8 cellular contexts compared by ENCODE assay signal in the genomic region with DNA sequence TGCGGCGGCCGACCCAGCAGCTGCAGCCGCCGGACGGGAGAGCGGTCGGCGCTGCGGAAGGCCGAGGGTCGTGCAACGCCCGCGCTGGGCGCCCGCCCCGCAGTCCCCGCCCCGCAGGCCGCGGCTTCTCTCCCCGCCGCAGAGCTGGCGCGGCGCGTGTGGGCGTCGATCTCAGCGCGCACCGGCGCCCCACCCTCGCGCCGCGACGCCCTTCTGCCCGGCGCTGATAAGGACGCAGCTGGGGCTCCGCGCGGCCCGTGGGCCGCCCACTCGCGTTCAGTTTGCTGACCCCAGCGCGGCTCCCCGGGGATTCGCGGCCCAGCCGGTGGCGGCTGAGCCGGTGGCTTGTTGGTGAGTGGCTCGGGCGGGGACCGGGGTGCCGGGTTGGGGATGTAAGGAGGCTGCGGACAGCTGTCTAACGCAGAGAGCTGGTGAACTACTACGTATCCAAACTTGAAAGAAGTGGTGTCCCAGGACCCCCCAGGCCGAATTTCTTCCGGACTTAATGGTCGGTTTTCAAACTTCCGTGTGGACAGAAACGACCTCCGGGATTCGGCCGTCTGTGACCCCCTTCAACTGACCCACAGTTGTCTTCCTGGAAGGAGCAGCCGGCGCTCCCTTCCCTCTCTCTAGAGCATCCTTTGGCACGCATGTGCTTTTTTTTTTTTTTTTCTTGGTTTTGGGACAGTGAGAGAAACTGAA. TPM values are rescaled to one million over a fixed set of nuclear protein-coding genes. Genes with fewer than 3 reads are reported as not detected.
DNase-seq lines count a peak whose midpoint lies in the region; ATAC-seq, FAIRE-seq and TF ChIP-seq lines count a peak whose summit lies in the region.

No MANE protein-coding gene starts in this region.

- H3K9me3 ChIP-seq in heart right ventricle = no peaks in the 10 kb centered on the region
- no peaks in the 10 kb centered on the region for H3K9me3 ChIP-seq in pancreas

- no peak for TF ChIP-seq CTCF in heart right ventricle (IDR thresholded peaks at IDR 0.05)
- no peak for TF ChIP-seq CTCF in pancreas (IDR thresholded peaks at IDR 0.05)

- no peak for ATAC-seq in stimulated activated naive CD8-positive, alpha-beta T cell treated with anti-CD3 and anti-CD28 coated beads, Interleukin-15, Interleukin-2, amounts not matched to agents 100 U/mL and 50 U/mL, for 24 hours
- peak; percentile 31 to 67 (median 52) for ATAC-seq in heart right ventricle
- ATAC-seq in pancreas = peak; percentile 29 to 61 (median 38)
- ATAC-seq in GM21447 (IDR thresholded peaks at IDR 0.05; ENCODE audit: unreplicated experiment) = no peak

- FAIRE-seq in pancreas (lab: Jason Lieb, UNC) = no peak

- H3K4me3 ChIP-seq in heart right ventricle (peak overlapping the region; percentile 37 to 65 (median 60)), pancreas (peak overlapping the region; percentile 55 to 74 (median 69))

- H3K36me3 ChIP-seq in heart right ventricle (no peaks in the 10 kb centered on the region), pancreas (no peaks in the 10 kb centered on the region)

- H3K27me3 Mint-ChIP-seq in stimulated activated naive CD8-positive, alpha-beta T cell treated with anti-CD3 and anti-CD28 coated beads, Interleukin-15, Interleukin-2, amounts not matched to agents 100 ng/mL and 50 ng/mL, for 24 hours = peaks cover 46% of the 10 kb centered on the region
- H3K27me3 Mint-ChIP-seq in activated naive CD8-positive, alpha-beta T cell = peaks cover 43% of the 10 kb centered on the region

- intact Hi-C loops in heart right ventricle (cut with DNase I) (no loop called here), pancreas (cut with DNase I) (no loop called here)

- no peaks in the 10 kb centered on the region for H3K9me3 Mint-ChIP-seq in stimulated activated naive CD8-positive, alpha-beta T cell treated with anti-CD3 and anti-CD28 coated beads, Interleukin-15, Interleukin-2, amounts not matched to agents 100 ng/mL and 50 ng/mL, for 24 hours
- H3K9me3 Mint-ChIP-seq in activated naive CD8-positive, alpha-beta T cell (ENCODE audit: low read depth) = no peaks in the 10 kb centered on the region

- WGBS in heart right ventricle, 2 donors = 1% methylated on average over 71 to 74 of the region's 75 CpGs
- 1% methylated on average over 50 to 75 of the region's 75 CpGs for WGBS in pancreas, 2 donors

- DNase-seq in stimulated activated naive CD8-positive, alpha-beta T cell treated with anti-CD3 and anti-CD28 coated beads, Interleukin-15, Interleukin-2, amounts not matched to agents 100 U/mL and 50 U/mL, for 24 hours = no peak
- DNase-seq in LHCN-M2 (ENCODE audit: low read depth) (peak; percentile 65), heart right ventricle (peak; percentile 23 to 35), pancreas (peak; percentile 14 to 79 (median 42)), ureter (ENCODE audit: low spot score) (no peak)

- H3K4me3 Mint-ChIP-seq in stimulated activated naive CD8-positive, alpha-beta T cell treated with anti-CD3 and anti-CD28 coated beads, Interleukin-15, Interleukin-2, amounts not matched to agents 100 ng/mL and 50 ng/mL, for 24 hours = peak overlapping the region; percentile 70
- H3K4me3 Mint-ChIP-seq in activated naive CD8-positive, alpha-beta T cell = peak overlapping the region; percentile 87

- peaks cover 0 to 96% (median 61%) of the 10 kb centered on the region in 7 donors for H3K27me3 ChIP-seq in heart right ventricle
- no peaks in the 10 kb centered on the region for H3K27me3 ChIP-seq in pancreas

- H3K27ac Mint-ChIP-seq in stimulated activated naive CD8-positive, alpha-beta T cell treated with anti-CD3 and anti-CD28 coated beads, Interleukin-15, Interleukin-2, amounts not matched to agents 100 ng/mL and 50 ng/mL, for 24 hours = no peak overlapping the region
- no peak overlapping the region for H3K27ac Mint-ChIP-seq in activated naive CD8-positive, alpha-beta T cell

- H3K36me3 Mint-ChIP-seq in stimulated activated naive CD8-positive, alpha-beta T cell treated with anti-CD3 and anti-CD28 coated beads, Interleukin-15, Interleukin-2, amounts not matched to agents 100 ng/mL and 50 ng/mL, for 24 hours (ENCODE audit: low read depth) = no peaks in the 10 kb centered on the region
- H3K36me3 Mint-ChIP-seq in activated naive CD8-positive, alpha-beta T cell = peaks cover 2% of the 10 kb centered on the region

- H3K4me1 ChIP-seq in heart right ventricle (peaks cover 0 to 31% (median 23%) of the 10 kb centered on the region in 9 donors), pancreas (no peaks in the 10 kb centered on the region)

- H3K27ac ChIP-seq in heart right ventricle (peak overlapping the region in 2 of 10 donors; percentile 19 to 26), pancreas (no peak overlapping the region)

- H3K4me1 Mint-ChIP-seq in stimulated activated naive CD8-positive, alpha-beta T cell treated with anti-CD3 and anti-CD28 coated beads, Interleukin-15, Interleukin-2, amounts not matched to agents 100 ng/mL and 50 ng/mL, for 24 hours (ENCODE audit: low read depth) = peaks cover 18% of the 10 kb centered on the region
- H3K4me1 Mint-ChIP-seq in activated naive CD8-positive, alpha-beta T cell (ENCODE audit: low read depth) = peaks cover 16% of the 10 kb centered on the region

RNA-seq across cellular contexts. Expression of gene FHDC1, which starts 1.6 kb away (rescaled TPM):
- total RNA-seq in LHCN-M2 (2014; rRNA removed) = 0.13 and 0.46 TPM in 2 replicates
- polyA plus RNA-seq in LHCN-M2 (2012) = 0.34 TPM
- under 1 TPM; 0.08 to 0.43 (median 0.18) TPM for total RNA-seq in heart right ventricle
- under 1 TPM; 0.19 to 0.29 TPM for polyA plus RNA-seq in heart right ventricle
- total RNA-seq in pancreas = 1 to 10 TPM in 3 of 6 donors, under 1 TPM in 3; 0.78 to 1.5 (median 1.0) TPM
- 1 to 10 TPM in 1 of 2 donors, under 1 TPM in 1; 0.68 to 1.2 TPM for polyA plus RNA-seq in pancreas
- 4.7 TPM for total RNA-seq in ureter

Comparison
In these comparisons a context has a peak if more than half of its experiments do, and no peak if none do; other contexts are left out.
1. ATAC-seq: peak in heart right ventricle (8 of 8) and pancreas (4 of 4); none in stimulated activated naive CD8-positive, alpha-beta T cell treated with anti-CD3 and anti-CD28 coated beads, Interleukin-15, Interleukin-2, amounts not matched to agents 100 U/mL and 50 U/mL, for 24 hours (single experiment) and GM21447 (single experiment).
2. DNase-seq: peak in LHCN-M2 (single experiment), heart right ventricle (2 of 2) and pancreas (6 of 6); none in stimulated activated naive CD8-positive, alpha-beta T cell treated with anti-CD3 and anti-CD28 coated beads, Interleukin-15, Interleukin-2, amounts not matched to agents 100 U/mL and 50 U/mL, for 24 hours (single experiment) and ureter (single experiment).